In the genomic region with DNA sequence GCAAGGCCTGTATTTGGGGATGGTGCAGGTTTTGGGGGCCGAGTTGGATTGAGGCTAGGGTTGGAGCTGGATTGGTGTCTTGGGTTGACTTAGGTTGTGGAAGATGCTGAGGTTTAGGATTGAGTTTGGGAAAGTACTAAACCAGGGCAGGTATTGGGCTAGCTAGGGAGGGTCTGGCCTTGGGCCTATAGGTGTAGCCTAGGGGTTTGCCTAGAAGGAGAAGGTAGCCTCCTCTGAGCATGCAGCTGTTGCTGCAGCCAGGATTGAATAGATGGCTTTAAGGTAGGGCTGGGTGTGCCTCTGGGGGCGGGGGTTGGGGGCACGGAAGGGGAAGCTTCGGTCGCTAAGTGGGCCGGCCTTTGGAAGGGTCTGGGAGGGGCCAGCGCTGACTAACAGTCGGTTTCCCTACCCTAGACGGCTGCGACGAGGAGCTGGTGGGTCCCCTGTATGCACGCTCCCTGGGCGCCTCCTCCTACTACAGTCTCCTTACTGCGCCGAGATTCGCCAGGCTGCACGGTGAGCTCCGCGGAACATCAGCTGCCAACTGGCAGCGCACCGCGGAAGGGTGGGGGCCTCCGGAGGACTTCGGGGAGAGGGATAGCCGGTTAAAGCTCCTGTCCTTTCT, we compare ENCODE assay signal across 9 cellular contexts. TPM values are rescaled to one million over a fixed set of nuclear protein-coding genes. Genes with fewer than 3 reads are reported as not detected.
DNase-seq lines count a peak whose midpoint lies in the region; ATAC-seq, FAIRE-seq and TF ChIP-seq lines count a peak whose summit lies in the region.
"Had no signal": no experiment of that assay in that cellular context is flagged by ENCODE, and none has a peak within 500 bp of the region (broad histone marks: within the 10 kb centered on the region; RNA-seq: fewer than 3 reads in every experiment).

No MANE protein-coding gene starts in this region.

- in situ Hi-C loops in brain microvascular endothelial cell (cut with HindIII; ENCODE audit: low pct_ligation_motif_present, low sequenced_read_pairs) = no loop called here

- no peak overlapping the region for H2AFZ ChIP-seq in keratinocyte (ENCODE audit: control insufficient read depth, low read length)

- H3K4me1 ChIP-seq in keratinocyte (ENCODE audit: control insufficient read depth, extremely low read depth, insufficient read depth, low read length) (peaks cover 23% of the 10 kb centered on the region), thoracic aorta (ENCODE audit: control insufficient read depth in 1 of 2, low read depth in 2 of 2) (peaks cover 30 to 46% of the 10 kb centered on the region in 2 donors)

- H3K9me3 ChIP-seq in keratinocyte (ENCODE audit: control insufficient read depth, low read depth, low read length) (no peaks in the 10 kb centered on the region), thoracic aorta (no peaks in the 10 kb centered on the region)

- H3K9ac ChIP-seq in keratinocyte (ENCODE audit: control insufficient read depth, extremely low read depth, insufficient read depth, low read length) = no peak overlapping the region

- H3K4me3 ChIP-seq in brain microvascular endothelial cell (ENCODE audit: low read depth, low read length) = peak overlapping the region; percentile 5
- H3K4me3 ChIP-seq in keratinocyte (ENCODE audit: control insufficient read depth in 2 of 3, extremely low read depth in 1 of 3, insufficient read depth in 2 of 3, low read depth in 1 of 3, low read length in 3 of 3) = peak overlapping the region in 1 of 3 experiments; percentile 59
- peak overlapping the region; percentile 71 for H3K4me3 ChIP-seq in thoracic aorta

- H3K27ac Mint-ChIP-seq in activated CD8-positive, alpha-beta memory T cell treated with anti-CD3 and anti-CD28 coated beads, Interleukin-2, amount 10 ng/mL, durations not matched to agents 7 days and 5 days = no peak overlapping the region

- H3K27ac ChIP-seq in brain microvascular endothelial cell (no peak overlapping the region), keratinocyte (ENCODE audit: control insufficient read depth, insufficient read depth, low read length) (no peak overlapping the region), thoracic aorta (no peak overlapping the region)

- H4K20me1 ChIP-seq in keratinocyte (ENCODE audit: control insufficient read depth, extremely low read depth, insufficient read depth, low read length) = no peaks in the 10 kb centered on the region

- no peaks in the 10 kb centered on the region for H3K9me1 ChIP-seq in keratinocyte (ENCODE audit: control insufficient read depth, extremely low read depth, insufficient read depth, low read length)

- CTCF ChIA-PET in activated CD8-positive, alpha-beta memory T cell treated with anti-CD3 and anti-CD28 coated beads, Interleukin-2, amount 10 ng/mL, durations not matched to agents 7 days and 5 days (lab: Charles Lee) = interaction anchor here (1.1 to 2.1 kb wide), 8 partner anchors 9 to 282 kb away, joined by 3 to 17 read pairs (median 3); a partner anchor contains a TSS

- no peak for FAIRE-seq in keratinocyte (lab: Jason Lieb, UNC)

- dilution Hi-C loops in keratinocyte (cut with MboI; ENCODE audit: extremely low pct_ligation_motif_present, low sequenced_read_pairs) = no loop called here

- H3K79me2 ChIP-seq in keratinocyte (ENCODE audit: control insufficient read depth, insufficient read depth, low read length) = no peaks in the 10 kb centered on the region

- DNase-seq in activated CD8-positive, alpha-beta memory T cell treated with anti-CD3 and anti-CD28 coated beads, Interleukin-2, amount 10 ng/mL, durations not matched to agents 7 days and 5 days = no peak
- no peak for DNase-seq in activated CD8-positive, alpha-beta memory T cell treated with anti-CD3 and anti-CD28 coated beads, Interleukin-2, amount 50 U/mL, for 48 hours
- DNase-seq in brain microvascular endothelial cell (no peak), keratinocyte (ENCODE audit: low read depth, low spot score) (no peak), thoracic aorta (ENCODE audit: low spot score) (no peak), AG08395 (ENCODE audit: low spot score) (no peak), NCI-H2029 (lab: John Stamatoyannopoulos, UW) (no peak)
- DNase-seq: MM.1S had no signal

- no peaks in the 10 kb centered on the region for H3K36me3 Mint-ChIP-seq in activated CD8-positive, alpha-beta memory T cell treated with anti-CD3 and anti-CD28 coated beads, Interleukin-2, amount 10 ng/mL, durations not matched to agents 7 days and 5 days

- H3K4me1 Mint-ChIP-seq in activated CD8-positive, alpha-beta memory T cell treated with anti-CD3 and anti-CD28 coated beads, Interleukin-2, amount 10 ng/mL, durations not matched to agents 7 days and 5 days = peaks cover 42% of the 10 kb centered on the region

- H3K36me3 ChIP-seq in brain microvascular endothelial cell (replicated peaks) (no peaks in the 10 kb centered on the region), keratinocyte (ENCODE audit: control insufficient read depth in 2 of 2, extremely low read depth in 1 of 2, insufficient read depth in 2 of 2, low read length in 2 of 2) (no peaks in the 10 kb centered on the region), thoracic aorta (peaks cover 4% of the 10 kb centered on the region)

- ATAC-seq in activated CD8-positive, alpha-beta memory T cell treated with anti-CD3 and anti-CD28 coated beads, Interleukin-2, amount 10 ng/mL, durations not matched to agents 7 days and 5 days = no peak
- ATAC-seq in thoracic aorta (ENCODE audit: insufficient number of reproducible peaks, low FRiP score, low read depth) = no peak
- no peak for ATAC-seq in HG02981 (IDR thresholded peaks at IDR 0.05; ENCODE audit: unreplicated experiment)

- H3K27me3 Mint-ChIP-seq in activated CD8-positive, alpha-beta memory T cell treated with anti-CD3 and anti-CD28 coated beads, Interleukin-2, amount 10 ng/mL, durations not matched to agents 7 days and 5 days = peaks cover 39% of the 10 kb centered on the region

- TF ChIP-seq CTCF in brain microvascular endothelial cell (IDR thresholded peaks at IDR 0.05; ENCODE audit: low read depth, low read length, missing control alignments) = no peak
- no peak for TF ChIP-seq CTCF in keratinocyte (optimal IDR thresholded peaks at IDR 0.05 in 1 of 3, IDR thresholded peaks at IDR 0.05 in 1 of 3, conservative IDR thresholded peaks at IDR 0.05 in 1 of 3; ENCODE audit: extremely low read depth in 1 of 3, insufficient read depth in 2 of 3, low read length in 3 of 3)
- TF ChIP-seq CTCF in thoracic aorta (IDR thresholded peaks at IDR 0.05) = no peak

- peak overlapping the region; percentile 32 for H3K4me3 Mint-ChIP-seq in activated CD8-positive, alpha-beta memory T cell treated with anti-CD3 and anti-CD28 coated beads, Interleukin-2, amount 10 ng/mL, durations not matched to agents 7 days and 5 days

- H3K27me3 ChIP-seq in brain microvascular endothelial cell (replicated peaks) (no peaks in the 10 kb centered on the region), keratinocyte (ENCODE audit: control insufficient read depth, extremely low read depth, insufficient read depth, low read length) (no peaks in the 10 kb centered on the region), thoracic aorta (replicated peaks; ENCODE audit: insufficient read depth) (no peaks in the 10 kb centered on the region)

- no peaks in the 10 kb centered on the region for H3K9me3 Mint-ChIP-seq in activated CD8-positive, alpha-beta memory T cell treated with anti-CD3 and anti-CD28 coated beads, Interleukin-2, amount 10 ng/mL, durations not matched to agents 7 days and 5 days (ENCODE audit: low read depth)

- peak overlapping the region; percentile 91 for H3K4me2 ChIP-seq in keratinocyte (ENCODE audit: control insufficient read depth, extremely low read depth, insufficient read depth, low read depth, low read length)

RNA-seq across cellular contexts. Expression of a gene that starts 1.2 kb away (rescaled TPM):
- total RNA-seq in activated CD8-positive, alpha-beta memory T cell treated with anti-CD3 and anti-CD28 coated beads, Interleukin-2, amount 10 ng/mL, durations not matched to agents 7 days and 5 days = 1 to 10 TPM in 1 of 2 experiments, under 1 TPM in 1; 0.61 to 1.9 TPM
- 0.46 to 2.0 TPM (median 0.71 TPM) in 3 replicates for polyA plus RNA-seq in keratinocyte
- polyA plus RNA-seq in keratinocyte (2011; ENCODE audit: low read depth) = 0.26 TPM
- 0.23 and 0.34 TPM in 2 replicates for polyA plus RNA-seq in keratinocyte (2011; cell fraction: cytosol; rRNA removed)
- polyA plus RNA-seq in keratinocyte (2011; cell fraction: nucleus; rRNA removed) = 3.2 and 3.7 TPM in 2 replicates
- polyA plus RNA-seq in keratinocyte (2012; ENCODE audit: low replicate concordance) = 0.24 and 1.7 TPM in 2 replicates
- 0.76 to 3.8 TPM (median 1.1 TPM) in 3 replicates for polyA minus RNA-seq in keratinocyte
- polyA minus RNA-seq in keratinocyte (2011; cell fraction: cytosol; rRNA and poly(A)+ RNA removed) = not detected
- polyA minus RNA-seq in keratinocyte (2011; cell fraction: nucleus; rRNA and poly(A)+ RNA removed) = 1.8 and 2.3 TPM in 2 replicates
- 10 to 100 TPM in 1 of 2 donors, 1 to 10 TPM in 1; 9.1 to 19.6 TPM for total RNA-seq in thoracic aorta

RNA-seq across cellular contexts. Expression of a gene that starts 1.9 kb away (rescaled TPM):
- under 1 TPM in 1 of 2 experiments, not detected in 1; 0.45 TPM for total RNA-seq in activated CD8-positive, alpha-beta memory T cell treated with anti-CD3 and anti-CD28 coated beads, Interleukin-2, amount 10 ng/mL, durations not matched to agents 7 days and 5 days
- polyA plus RNA-seq in keratinocyte = 0.02 to 0.05 TPM (median 0.03 TPM) in 3 replicates
- not detected for polyA plus RNA-seq in keratinocyte (2011; ENCODE audit: low read depth)
- polyA plus RNA-seq in keratinocyte (2011; cell fraction: cytosol; rRNA removed) = not detected in 2 replicates
- 0.17 and 0.27 TPM in 2 replicates for polyA plus RNA-seq in keratinocyte (2011; cell fraction: nucleus; rRNA removed)
- polyA plus RNA-seq in keratinocyte (2012; ENCODE audit: low replicate concordance) = 0.18 TPM in 1 of 2 replicates, not detected in the other
- 0.20 TPM in 1 of 3 replicates, not detected in the others for polyA minus RNA-seq in keratinocyte
- not detected for polyA minus RNA-seq in keratinocyte (2011; cell fraction: cytosol; rRNA and poly(A)+ RNA removed)
- not detected in 2 replicates for polyA minus RNA-seq in keratinocyte (2011; cell fraction: nucleus; rRNA and poly(A)+ RNA removed)
- 1 to 10 TPM; 3.2 to 3.4 TPM for total RNA-seq in thoracic aorta

RNA-seq across cellular contexts. Expression of a gene that starts 6.7 kb away (rescaled TPM):
- 1 to 10 TPM; 1.3 to 1.4 TPM for total RNA-seq in activated CD8-positive, alpha-beta memory T cell treated with anti-CD3 and anti-CD28 coated beads, Interleukin-2, amount 10 ng/mL, durations not matched to agents 7 days and 5 days
- 3.1 to 10.7 TPM (median 4.9 TPM) in 3 replicates for polyA plus RNA-seq in keratinocyte
- 11.6 TPM for polyA plus RNA-seq in keratinocyte (2011; ENCODE audit: low read depth)
- polyA plus RNA-seq in keratinocyte (2011; cell fraction: cytosol; rRNA removed) = 2.5 and 7.9 TPM in 2 replicates
- 13.2 and 20.7 TPM in 2 replicates for polyA plus RNA-seq in keratinocyte (2011; cell fraction: nucleus; rRNA removed)
- 10.7 and 25.0 TPM in 2 replicates for polyA plus RNA-seq in keratinocyte (2012; ENCODE audit: low replicate concordance)
- polyA minus RNA-seq in keratinocyte = 2.9 to 4.3 TPM (median 3.1 TPM) in 3 replicates
- polyA minus RNA-seq in keratinocyte (2011; cell fraction: cytosol; rRNA and poly(A)+ RNA removed) = 17.3 TPM
- polyA minus RNA-seq in keratinocyte (2011; cell fraction: nucleus; rRNA and poly(A)+ RNA removed) = 13.1 and 17.9 TPM in 2 replicates
- total RNA-seq in thoracic aorta = 10 to 100 TPM; 54.8 to 59.2 TPM

RNA-seq across cellular contexts. Expression of a gene that starts 24.4 kb away (rescaled TPM):
- total RNA-seq in activated CD8-positive, alpha-beta memory T cell treated with anti-CD3 and anti-CD28 coated beads, Interleukin-2, amount 10 ng/mL, durations not matched to agents 7 days and 5 days = 10 to 100 TPM; 13.5 to 14.6 TPM
- 13.5 to 17.8 TPM (median 14.5 TPM) in 3 replicates for polyA plus RNA-seq in keratinocyte
- polyA plus RNA-seq in keratinocyte (2011; ENCODE audit: low read depth) = 6.1 TPM
- 7.8 and 11.8 TPM in 2 replicates for polyA plus RNA-seq in keratinocyte (2011; cell fraction: cytosol; rRNA removed)
- polyA plus RNA-seq in keratinocyte (2011; cell fraction: nucleus; rRNA removed) = 58.1 and 66.0 TPM in 2 replicates
- 17.2 and 18.2 TPM in 2 replicates for polyA plus RNA-seq in keratinocyte (2012; ENCODE audit: low replicate concordance)
- polyA minus RNA-seq in keratinocyte = 9.2 to 20.5 TPM (median 9.6 TPM) in 3 replicates
- 6.7 TPM for polyA minus RNA-seq in keratinocyte (2011; cell fraction: cytosol; rRNA and poly(A)+ RNA removed)
- polyA minus RNA-seq in keratinocyte (2011; cell fraction: nucleus; rRNA and poly(A)+ RNA removed) = 9.0 and 10.3 TPM in 2 replicates
- total RNA-seq in thoracic aorta = 10 to 100 TPM; 47.2 to 49.0 TPM

Comparison
In these comparisons a context has a peak if more than half of its experiments do, and no peak if none do; other contexts are left out.
1. RNA of a gene that starts 6.7 kb away (total RNA-seq): 54.8 to 59.2 TPM in thoracic aorta; 1.3 to 1.4 TPM in activated CD8-positive, alpha-beta memory T cell treated with anti-CD3 and anti-CD28 coated beads, Interleukin-2, amount 10 ng/mL, durations not matched to agents 7 days and 5 days; every median in the first group is over 10 times any median in the second.